In the genomic region with DNA sequence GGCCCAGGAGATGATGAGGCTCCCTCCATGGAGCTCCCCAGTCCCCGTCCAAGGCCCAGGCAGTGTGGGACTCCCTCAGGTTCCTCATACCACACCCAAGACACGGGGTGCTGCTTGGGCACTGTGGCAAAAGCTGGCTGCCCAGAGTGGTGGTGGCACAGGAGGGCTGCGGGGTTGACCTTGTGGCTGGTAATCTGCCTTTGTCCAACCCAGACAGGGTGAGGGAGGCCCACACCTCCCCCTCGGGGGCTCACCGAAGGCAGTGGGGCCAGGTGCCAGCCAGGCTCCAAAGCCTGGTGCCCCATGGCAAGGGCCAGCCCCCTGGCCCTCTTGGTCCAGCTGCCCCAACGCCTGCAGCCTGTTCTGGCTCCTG, we compare ENCODE assay signal across 23 cellular contexts. TPM values are rescaled to one million over a fixed set of nuclear protein-coding genes. Genes with fewer than 3 reads are reported as not detected.
A peak's percentile ranks its signal among the peaks of the same experiment; 100 is the strongest.
DNase-seq lines count a peak whose midpoint lies in the region; ATAC-seq, FAIRE-seq and TF ChIP-seq lines count a peak whose summit lies in the region.
"Had no signal": no experiment of that assay in that cellular context is flagged by ENCODE, and none has a peak within 500 bp of the region (broad histone marks: within the 10 kb centered on the region; RNA-seq: fewer than 3 reads in every experiment).

No MANE protein-coding gene starts in this region.

- intact Hi-C loops in Caco-2 (cut with micrococcal nuclease; ENCODE audit: unreplicated experiment): loop anchor here (1.0 to 10.0 kb wide), 3 partner anchors 10 to 707 kb away; a partner anchor contains a TSS
- intact Hi-C loops in left lung (cut with DNase I): no loop called here
- intact Hi-C loops in left colon (cut with DNase I, micrococcal nuclease): no loop called here

- 24 to 72% (median 40%) methylated on average over 6 of the region's 6 CpGs for WGBS in small intestine, 3 donors

- H3K4me1 ChIP-seq in Caco-2 (peaks cover 33% of the 10 kb centered on the region), left lung (peaks cover 9 to 11% of the 10 kb centered on the region in 2 donors), small intestine (ENCODE audit: control insufficient read depth in 2 of 2, insufficient read depth in 1 of 2, low read depth in 1 of 2, low read length in 1 of 2) (peaks cover 0 to 3% of the 10 kb centered on the region in 2 donors)

- H3K4me3 Mint-ChIP-seq in Caco-2 (ENCODE audit: unreplicated experiment): no peak overlapping the region
- H3K4me3 Mint-ChIP-seq: activated CD8-positive, alpha-beta memory T cell treated with anti-CD3 and anti-CD28 coated beads, Interleukin-2, amount 10 ng/mL, durations not matched to agents 7 days and 5 days; stimulated activated naive B cell treated with anti-CD40 and anti-IgM and Interleukin-4, amounts not matched to agents 10 μg/mL and 1 μg/mL and 100 μg/mL, for 72 hours had no signal

- H3K27me3 ChIP-seq in Caco-2 (replicated peaks; ENCODE audit: control insufficient read depth, insufficient read depth, low read length): no peaks in the 10 kb centered on the region
- peaks cover 0 to 13% of the 10 kb centered on the region in 2 donors for H3K27me3 ChIP-seq in left lung
- H3K27me3 ChIP-seq in small intestine (ENCODE audit: control insufficient read depth in 2 of 2, insufficient read depth in 2 of 2, low read length in 2 of 2): no peaks in the 10 kb centered on the region
- H3K27me3 ChIP-seq: uterus had no signal

- no peaks in the 10 kb centered on the region for H3K27me3 Mint-ChIP-seq in Caco-2 (ENCODE audit: insufficient read depth, unreplicated experiment)
- H3K27me3 Mint-ChIP-seq: activated CD8-positive, alpha-beta memory T cell treated with anti-CD3 and anti-CD28 coated beads, Interleukin-2, amount 10 ng/mL, durations not matched to agents 7 days and 5 days had no signal

- peaks cover 22% of the 10 kb centered on the region for H3K4me1 Mint-ChIP-seq in Caco-2 (ENCODE audit: low read depth, unreplicated experiment)

- H3K27ac ChIP-seq in VCaP (peak overlapping the region; percentile 91), left lung (peak overlapping the region; percentile 50 to 77), small intestine (ENCODE audit: low read depth in 1 of 2, low read length in 1 of 2) (peak overlapping the region; percentile 95 to 97)
- H3K27ac ChIP-seq: HL-60, KMS-11, spleen, uterus had no signal

- no peak overlapping the region for H3K4me3 ChIP-seq in Caco-2 (ENCODE audit: low read depth, low read length)
- H3K4me3 ChIP-seq in left lung: no peak overlapping the region
- H3K4me3 ChIP-seq in small intestine (ENCODE audit: low read depth in 1 of 2, low read length in 2 of 2): no peak overlapping the region
- H3K4me3 ChIP-seq: spleen, uterus had no signal

- no peak for DNase-seq in Caco-2
- no peak for DNase-seq in left lung
- no peak for DNase-seq in small intestine
- DNase-seq in mucosa of gallbladder (ENCODE audit: low spot score): no peak
- DNase-seq in DMS114 treated with DMSO at 0.1 percent for 48 hours (lab: John Stamatoyannopoulos, UW; ENCODE audit: unreplicated experiment): no peak
- DNase-seq in left colon: no peak
- DNase-seq: activated CD4-positive, CD25-positive, alpha-beta regulatory T cell treated with anti-CD3 and anti-CD28 coated beads, Interleukin-2, amount 50 U/mL, for 72 hours; activated CD8-positive, alpha-beta memory T cell treated with anti-CD3 and anti-CD28 coated beads, Interleukin-2, amount 10 ng/mL, durations not matched to agents 7 days and 5 days; activated effector memory CD4-positive, alpha-beta T cell treated with anti-CD3 and anti-CD28 coated beads, Interleukin-2, amount 50 U/mL, for 16 hours; erythroblast; GOT3; NCI-H1417; NCI-H2227 treated with DMSO at 0.1 percent for 48 hours; NK-92 treated with Interleukin-12 subunit alpha and Interleukin-12 subunit beta, amount 100 ng/mL, for 24 hours; SIG-M5; spleen; stimulated activated naive B cell treated with anti-CD40 and anti-IgM and Interleukin-4, amounts not matched to agents 10 μg/mL and 1 μg/mL and 100 μg/mL, for 72 hours; uterus had no signal

- H3K9me3 ChIP-seq in Caco-2 (no peaks in the 10 kb centered on the region), left lung (no peaks in the 10 kb centered on the region), small intestine (ENCODE audit: control insufficient read depth, low read depth) (no peaks in the 10 kb centered on the region)
- H3K9me3 ChIP-seq: uterus had no signal

- H3K36me3 ChIP-seq in Caco-2 (ENCODE audit: control insufficient read depth, insufficient read depth, low read length) (no peaks in the 10 kb centered on the region), left lung (no peaks in the 10 kb centered on the region), small intestine (ENCODE audit: control insufficient read depth in 2 of 2, insufficient read depth in 2 of 2, low read length in 2 of 2) (peaks cover 0 to 8% of the 10 kb centered on the region in 2 donors)
- H3K36me3 ChIP-seq: uterus had no signal

- FAIRE-seq in small intestine (lab: Jason Lieb, UNC): no peak
- FAIRE-seq: islet of Langerhans had no signal

- no TSS peak for BruUV-seq in Caco-2 (replicated peaks; lab: Mats Ljungman, UMichigan)

- ATAC-seq in left lung (peak; percentile 21), GM18519 (IDR thresholded peaks at IDR 0.05; ENCODE audit: low FRiP score, unreplicated experiment) (no peak), left colon (no peak)
- ATAC-seq: activated CD8-positive, alpha-beta memory T cell treated with anti-CD3 and anti-CD28 coated beads, Interleukin-2, amount 10 ng/mL, durations not matched to agents 7 days and 5 days; stimulated activated naive B cell treated with anti-CD40 and anti-IgM and Interleukin-4, amounts not matched to agents 10 μg/mL and 1 μg/mL and 100 μg/mL, for 72 hours had no signal

- TF ChIP-seq CTCF in Caco-2 (IDR thresholded peaks at IDR 0.05; ENCODE audit: insufficient read depth in 1 of 2, low read depth in 1 of 2, low read length in 1 of 2, severe bottlenecking in 1 of 2, unreplicated experiment in 1 of 2) (no peak), VCaP (conservative IDR thresholded peaks at IDR 0.05) (no peak), left lung (IDR thresholded peaks at IDR 0.05) (no peak)

- peaks cover 18% of the 10 kb centered on the region for H3K36me3 Mint-ChIP-seq in Caco-2 (ENCODE audit: insufficient read depth, unreplicated experiment)
- H3K36me3 Mint-ChIP-seq: activated CD8-positive, alpha-beta memory T cell treated with anti-CD3 and anti-CD28 coated beads, Interleukin-2, amount 10 ng/mL, durations not matched to agents 7 days and 5 days; stimulated activated naive B cell treated with anti-CD40 and anti-IgM and Interleukin-4, amounts not matched to agents 10 μg/mL and 1 μg/mL and 100 μg/mL, for 72 hours had no signal

- peak overlapping the region; percentile 80 for H3K27ac Mint-ChIP-seq in Caco-2 (ENCODE audit: unreplicated experiment)
- H3K27ac Mint-ChIP-seq: activated CD8-positive, alpha-beta memory T cell treated with anti-CD3 and anti-CD28 coated beads, Interleukin-2, amount 10 ng/mL, durations not matched to agents 7 days and 5 days; stimulated activated naive B cell treated with anti-CD40 and anti-IgM and Interleukin-4, amounts not matched to agents 10 μg/mL and 1 μg/mL and 100 μg/mL, for 72 hours had no signal

- H3K9me3 Mint-ChIP-seq in Caco-2 (ENCODE audit: unreplicated experiment): no peaks in the 10 kb centered on the region
- H3K9me3 Mint-ChIP-seq: stimulated activated naive B cell treated with anti-CD40 and anti-IgM and Interleukin-4, amounts not matched to agents 10 μg/mL and 1 μg/mL and 100 μg/mL, for 72 hours had no signal

- CTCF ChIA-PET in Caco-2 (lab: Charles Lee): interaction anchor here (1.0 kb wide), 1 partner anchor 379 kb away, joined by 3 read pairs; no protein-coding TSS in a partner anchor

- POLR2A ChIA-PET in Caco-2 (lab: Charles Lee): interaction anchor here (1.2 kb wide), 1 partner anchor 18 kb away, joined by 6 read pairs; a partner anchor contains a TSS

RNA-seq across cellular contexts. Expression of a gene that starts 17.2 kb away (rescaled TPM):
- total RNA-seq in Caco-2 (2022) (18.7 and 19.1 TPM in 2 replicates), left lung (10 to 100 TPM; 28.3 to 50.0 TPM), mucosa of gallbladder (38.7 TPM), left colon (10 to 100 TPM; 29.9 to 36.7 TPM)
- polyA plus RNA-seq in small intestine: 10 to 100 TPM; 21.8 to 55.1 (median 28.6) TPM

RNA-seq across cellular contexts. Expression of a gene that starts 26.4 kb away (rescaled TPM):
- 15.0 and 25.5 TPM in 2 replicates for total RNA-seq in Caco-2 (2022)
- total RNA-seq in left lung: 10 to 100 TPM; 18.0 to 31.7 TPM
- polyA plus RNA-seq in small intestine: 10 to 100 TPM in 1 of 3 donors, 1 to 10 TPM in 2; 4.0 to 29.7 (median 5.7) TPM
- 59.4 TPM for total RNA-seq in mucosa of gallbladder
- total RNA-seq in left colon: 10 to 100 TPM in 1 of 2 donors, 1 to 10 TPM in 1; 5.8 to 10.6 TPM
